ENCODE assay signal across 8 cellular contexts in genomic region chr9:86281577-86282076, GRCh38. TPM values are rescaled to one million over a fixed set of nuclear protein-coding genes. Genes with fewer than 3 reads are reported as not detected.
DNase-seq lines count a peak whose midpoint lies in the region; ATAC-seq, FAIRE-seq and TF ChIP-seq lines count a peak whose summit lies in the region.

No MANE protein-coding gene starts in this region.

- peak overlapping the region; percentile 91 for H3K14ac ChIP-seq in IMR-90 (replicated peaks; ENCODE audit: low read depth, low read length)

- CTCF ChIA-PET in IMR-90 (lab: Yijun Ruan, JAX) (interaction anchor here (2.2 kb wide), 1 partner anchor 79 kb away, joined by 5 read pairs; no protein-coding TSS in a partner anchor), HepG2 (lab: Yijun Ruan, JAX; ENCODE audit: low intra/inter-chr PET ratio, low total read pairs) (no interaction called here)

- H3K23ac ChIP-seq in IMR-90 (ENCODE audit: low read depth, low read length), result peak overlapping the region; percentile 95

- ATAC-seq in GM21423 (IDR thresholded peaks at IDR 0.05; ENCODE audit: unreplicated experiment) (peak; percentile 7), IMR-90 (ENCODE audit: low read depth) (no peak), HepG2 (peak; percentile 65)

- H4K5ac ChIP-seq in IMR-90 (ENCODE audit: low read depth, low read length), result peak overlapping the region; percentile 85

- H3K9me3 ChIP-seq in IMR-90 (ENCODE audit: control insufficient read depth, insufficient read depth, low read length) (no peaks in the 10 kb centered on the region), astrocyte (ENCODE audit: insufficient read depth, low read depth, low read length) (no peaks in the 10 kb centered on the region), HepG2 (ENCODE audit: low read length) (no peaks in the 10 kb centered on the region), tibial artery (no peaks in the 10 kb centered on the region)

- POLR2A ChIA-PET in IMR-90 (lab: Charles Lee; ENCODE audit: unreplicated experiment), result interaction anchor here (0.6 kb wide), 1 partner anchor 303 kb away, joined by 3 read pairs; no protein-coding TSS in a partner anchor
- POLR2A ChIA-PET in HepG2 (lab: Yijun Ruan, JAX), result interaction anchor here (0.7 to 2.1 kb wide), 5 partner anchors 17 to 1332 kb away, joined by 3 to 15 read pairs (median 4); no protein-coding TSS in a partner anchor

- TF ChIP-seq RAD21 in IMR-90 (IDR thresholded peaks at IDR 0.05; ENCODE audit: low read length), result no peak
- TF ChIP-seq RAD21 in HepG2 (CRISPR knock-in tag; IDR thresholded peaks at IDR 0.05), result peak; percentile 11; the same call in 1 of the 2 replicates

- WGBS in IMR-90 (ENCODE audit: extremely low coverage in 2 of 2, insufficient read length in 1 of 2), 2 experiments, result 0% methylated on average over 10 of the region's 31 CpGs; no CpG with 5 or more reads in 1 of the 2 experiments
- WGBS in HepG2 (ENCODE audit: low lambda C conversion rate), result 0% methylated on average over 3 of the region's 31 CpGs

- H2BK120ac ChIP-seq in IMR-90 (ENCODE audit: low read depth, low read length), result peak overlapping the region; percentile 70; the same call in 1 of the 2 replicates

- peaks cover 4% of the 10 kb centered on the region for H3K4me1 ChIP-seq in IMR-90 (ENCODE audit: control insufficient read depth, insufficient read depth, low read length)
- H3K4me1 ChIP-seq in astrocyte (ENCODE audit: insufficient read depth, low read length), result peaks cover 12% of the 10 kb centered on the region
- H3K4me1 ChIP-seq in HepG2 (ENCODE audit: insufficient read depth, low read length), result peaks cover 39% of the 10 kb centered on the region
- H3K4me1 ChIP-seq in tibial artery, result peaks cover 0 to 36% (median 23%) of the 10 kb centered on the region in 4 donors

- no peaks in the 10 kb centered on the region for H3K27me3 ChIP-seq in IMR-90 (ENCODE audit: control insufficient read depth, insufficient read depth, low read length)
- H3K27me3 ChIP-seq in astrocyte (ENCODE audit: insufficient read depth, low read length), result no peaks in the 10 kb centered on the region
- no peaks in the 10 kb centered on the region for H3K27me3 ChIP-seq in HepG2 (ENCODE audit: control insufficient read depth in 1 of 2, insufficient read depth in 2 of 2, low read length in 2 of 2)
- H3K27me3 ChIP-seq in tibial artery, result no peaks in the 10 kb centered on the region

- peak overlapping the region; percentile 95 for H2AK9ac ChIP-seq in IMR-90 (replicated peaks; ENCODE audit: low read depth, low read length, poor library complexity)

- no peaks in the 10 kb centered on the region for H3K9me3 Mint-ChIP-seq in astrocyte (ENCODE audit: unreplicated experiment)

- peak overlapping the region; percentile 83 for H2AK5ac ChIP-seq in IMR-90 (ENCODE audit: low read depth, low read length)

- H2AFZ ChIP-seq in IMR-90 (replicated peaks; ENCODE audit: low read length, poor library complexity), result peak overlapping the region; percentile 98
- peak overlapping the region; percentile 86 for H2AFZ ChIP-seq in astrocyte (ENCODE audit: low read depth, low read length)
- H2AFZ ChIP-seq in HepG2 (ENCODE audit: low read length), result no peak overlapping the region

- H4K20me1 ChIP-seq in IMR-90 (ENCODE audit: insufficient read depth, low read length), result peaks cover 15% of the 10 kb centered on the region
- peaks cover 28% of the 10 kb centered on the region for H4K20me1 ChIP-seq in astrocyte (ENCODE audit: insufficient read depth, low read length)
- peaks cover 17% of the 10 kb centered on the region for H4K20me1 ChIP-seq in HepG2 (ENCODE audit: insufficient read depth, low read length)

- peaks cover 11% of the 10 kb centered on the region for H3K4me1 Mint-ChIP-seq in astrocyte (ENCODE audit: low read depth, unreplicated experiment)

- peak overlapping the region; percentile 98 for H3K4me2 ChIP-seq in IMR-90 (ENCODE audit: low read depth, low read length)
- peak overlapping the region; percentile 89 for H3K4me2 ChIP-seq in astrocyte (ENCODE audit: low read length)
- peak overlapping the region; percentile 79 for H3K4me2 ChIP-seq in HepG2 (ENCODE audit: low read depth, low read length)

- FAIRE-seq in astrocyte (lab: Jason Lieb, UNC) (no peak), HepG2 (lab: Jason Lieb, UNC) (no peak)

- peak; percentile 77 for DNase-seq in ELF-1 (ENCODE audit: low read depth, low spot score)
- no peak for DNase-seq in IMR-90
- DNase-seq in astrocyte (ENCODE audit: low read depth), result no peak
- peak; percentile 72 for DNase-seq in HepG2 (ENCODE audit: low spot score)
- no peak for DNase-seq in tibial artery
- DNase-seq in GM19240 (ENCODE audit: insufficient read length, low spot score), result no peak
- DNase-seq in KBM-7, result no peak

- dilution Hi-C loops in IMR-90 (cut with HindIII; ENCODE audit: low sequenced_read_pairs, unreplicated experiment), result no loop called here

- H3K79me2 ChIP-seq in astrocyte (ENCODE audit: insufficient read depth, low read length) (peaks cover 53% of the 10 kb centered on the region), HepG2 (ENCODE audit: insufficient read depth, low read length) (peaks cover 48% of the 10 kb centered on the region)

- peak overlapping the region; percentile 85 for H3K4ac ChIP-seq in IMR-90 (ENCODE audit: low read depth, low read length)

- H3K27ac Mint-ChIP-seq in astrocyte (ENCODE audit: unreplicated experiment), result peak overlapping the region; percentile 94

- peaks cover 25 to 33% of the 10 kb centered on the region in 2 experiments for H3K79me1 ChIP-seq in IMR-90 (ENCODE audit: low read depth in 1 of 2, low read length in 2 of 2)

- TF ChIP-seq CTCF in IMR-90 (conservative IDR thresholded peaks at IDR 0.05; ENCODE audit: low read depth, low read length) (no peak), astrocyte (IDR thresholded peaks at IDR 0.05; ENCODE audit: insufficient read depth, low read depth, low read length) (no peak), HepG2 (CRISPR knock-in tag; IDR thresholded peaks at IDR 0.05) (no peak; the same call in 1 of the 2 replicates), tibial artery (IDR thresholded peaks at IDR 0.05) (no peak)

- H3K36me3 ChIP-seq in IMR-90 (ENCODE audit: control insufficient read depth, insufficient read depth, low read length) (no peaks in the 10 kb centered on the region; the same call in none of the 2 replicates), astrocyte (ENCODE audit: insufficient read depth, low read length) (peaks cover 7% of the 10 kb centered on the region), HepG2 (replicated peaks in 1 of 2; ENCODE audit: control insufficient read depth in 1 of 2, insufficient read depth in 2 of 2, low read length in 2 of 2) (peaks cover 2 to 7% of the 10 kb centered on the region in 2 experiments; a peak in 1 of 5 replicates), tibial artery (no peaks in the 10 kb centered on the region)

- H3K56ac ChIP-seq in IMR-90 (ENCODE audit: extremely low read depth, insufficient read depth, low read length), result peak overlapping the region; percentile 92

- no TSS peak for BruUV-seq in IMR-90 (replicated peaks; lab: Mats Ljungman, UMichigan)
- no TSS peak for BruUV-seq in HepG2 (replicated peaks; lab: Mats Ljungman, UMichigan)

- H4K8ac ChIP-seq in IMR-90 (ENCODE audit: low read depth in 2 of 2, low read length in 2 of 2), result peak overlapping the region; percentile 43 to 85

- in situ Hi-C loops in IMR-90 (cut with MboI; ENCODE audit: low sequenced_read_pairs), result no loop called here
- in situ Hi-C loops in HepG2 (cut with HindIII; ENCODE audit: extremely low pct_ligation_motif_present, low pct_unique_long_range_greater_than_20kb), result loop anchor here (10.0 kb wide), 1 partner anchor 337 kb away; the partner anchor contains the start of gene NAA35
- in situ Hi-C loops in KBM-7 (cut with MboI; ENCODE audit: low pct_unique_long_range_greater_than_20kb, low sequenced_read_pairs), result no loop called here

- H3K4me3 ChIP-seq in IMR-90 (ENCODE audit: insufficient read depth, low read depth, low read length) (peak overlapping the region; percentile 92), astrocyte (ENCODE audit: insufficient read depth, low read depth, low read length) (peak overlapping the region; percentile 90), HepG2 (replicated peaks in 1 of 3; ENCODE audit: insufficient read depth in 1 of 3, low read depth in 2 of 3, low read length in 3 of 3) (peak overlapping the region; percentile 69 to 93 (median 86)), tibial artery (peak overlapping the region; percentile 81 to 85)

- TF ChIP-seq POLR2A in IMR-90 (IDR thresholded peaks at IDR 0.05; ENCODE audit: low read depth, low read length), result no peak
- no peak; a peak in 1 of 4 replicates for TF ChIP-seq POLR2A in HepG2 (IDR thresholded peaks at IDR 0.05; ENCODE audit: insufficient read depth in 1 of 2, low read depth in 2 of 2, low read length in 2 of 2)

- no peaks in the 10 kb centered on the region for H3K27me3 Mint-ChIP-seq in astrocyte (ENCODE audit: low read depth, unreplicated experiment)

- H3K27ac ChIP-seq in IMR-90 (ENCODE audit: insufficient read depth, low read length) (peak overlapping the region; percentile 88), astrocyte (ENCODE audit: low read depth, low read length) (peak overlapping the region; percentile 95), HepG2 (ENCODE audit: extremely low read length, insufficient read depth, low read length) (peak overlapping the region; percentile 97), tibial artery (peak overlapping the region; percentile 95 to 96)

- no peaks in the 10 kb centered on the region for H3K36me3 Mint-ChIP-seq in astrocyte (ENCODE audit: low read depth, unreplicated experiment)

- intact Hi-C loops in IMR-90 (cut with micrococcal nuclease) (loop anchor here (5.0 kb wide), 2 partner anchors 126 to 339 kb away; partner anchors contain the start of gene NAA35), HepG2 (cut with micrococcal nuclease; ENCODE audit: unreplicated experiment) (loop anchor here (5.0 to 10.0 kb wide), 2 partner anchors 123 to 189 kb away; no protein-coding TSS in a partner anchor), tibial artery (cut with DNase I; ENCODE audit: low total_unique reads) (loop anchor here (5.0 to 10.0 kb wide), 2 partner anchors 71 to 337 kb away; partner anchors contain the start of genes NAA35 and TUT7)

- H2BK15ac ChIP-seq in IMR-90 (ENCODE audit: low read depth, low read length), result 0 out of 3 replicates have a peak overlapping the region, but pooled peaks have one; percentile 78

- no peak for TF ChIP-seq EP300 in HepG2 (IDR thresholded peaks at IDR 0.05; ENCODE audit: low read depth in 2 of 2, low read length in 2 of 2)
- no peak for TF ChIP-seq EP300 in HepG2 (CRISPR knock-in tag; IDR thresholded peaks at IDR 0.05; ENCODE audit: borderline replicate concordance)

- H3K9me1 ChIP-seq in IMR-90 (ENCODE audit: insufficient read depth, low read length), result peaks cover 10% of the 10 kb centered on the region

- H2BK5ac ChIP-seq in IMR-90 (ENCODE audit: low read depth, low read length, poor library complexity, severe bottlenecking), result peak overlapping the region; percentile 87

- peak overlapping the region; percentile 78 for H4K91ac ChIP-seq in IMR-90 (ENCODE audit: insufficient read depth, low read depth, low read length)

- H2BK20ac ChIP-seq in IMR-90 (ENCODE audit: low read depth, low read length), result no peak overlapping the region

- H3K18ac ChIP-seq in IMR-90 (ENCODE audit: low read depth, low read length), result peak overlapping the region; percentile 76

- peak overlapping the region; percentile 96 for H3K9ac ChIP-seq in IMR-90 (ENCODE audit: low read depth, low read length)
- peak overlapping the region; percentile 97 for H3K9ac ChIP-seq in astrocyte (ENCODE audit: low read length)
- peak overlapping the region; percentile 94 for H3K9ac ChIP-seq in HepG2 (ENCODE audit: insufficient read depth, low read depth, low read length)

- peak overlapping the region; percentile 94 for H3K4me3 Mint-ChIP-seq in astrocyte (ENCODE audit: unreplicated experiment)

RNA-seq across cellular contexts. Expression of gene ISCA1, which starts 0.7 kb away (rescaled TPM):
- total RNA-seq in IMR-90 (2012; rRNA removed) (14.7 and 26.4 TPM in 2 replicates), astrocyte (30.2 and 30.6 TPM in 2 replicates), HepG2 (2016; rRNA removed; fragmentation: Illumina TruSeq; extraction: Trizol) (40.9 and 55.0 TPM in 2 replicates)
- polyA plus RNA-seq in IMR-90 (2012; rRNA removed) (14.0 and 15.1 TPM in 2 replicates), HepG2 (2011; rRNA removed) (22.0 and 29.2 TPM in 2 replicates)
- 3.7 and 4.1 TPM in 2 replicates for polyA plus RNA-seq in IMR-90 (2012; cell fraction: cytosol; rRNA removed)
- polyA plus RNA-seq in IMR-90 (2012; cell fraction: nucleus; rRNA removed; ENCODE audit: low replicate concordance), result 2.8 and 14.3 TPM in 2 replicates
- 52.3 and 55.7 TPM in 2 replicates for total RNA-seq in HepG2 (2016; cell fraction: cytosol; rRNA removed; fragmentation: Illumina TruSeq; extraction: Trizol; ENCODE audit: low read depth)
- 43.2 and 52.1 TPM in 2 replicates for total RNA-seq in HepG2 (2016; cell fraction: insoluble cytoplasmic fraction; rRNA removed; fragmentation: Illumina TruSeq; extraction: Trizol)
- 86.1 and 93.3 TPM in 2 replicates for total RNA-seq in HepG2 (2016; cell fraction: membrane; rRNA removed; fragmentation: Illumina TruSeq; extraction: Trizol)
- total RNA-seq in HepG2 (2016; cell fraction: nucleus; rRNA removed; fragmentation: Illumina TruSeq; extraction: Trizol), result 25.0 and 26.1 TPM in 2 replicates
- 12.4 and 20.1 TPM in 2 replicates for polyA plus RNA-seq in HepG2 (2011; cell fraction: cytosol; rRNA removed)
- 8.6 and 10.7 TPM in 2 replicates for polyA plus RNA-seq in HepG2 (2011; cell fraction: nucleus; rRNA removed)
- 27.7 and 28.7 TPM in 2 replicates for polyA plus RNA-seq in HepG2 (2012)
- 66.1 and 75.8 TPM in 2 replicates for polyA plus RNA-seq in HepG2 (2016; cell fraction: cytosol; fragmentation: Illumina TruSeq; extraction: Trizol; ENCODE audit: low read depth)
- polyA plus RNA-seq in HepG2 (2016; cell fraction: insoluble cytoplasmic fraction; fragmentation: Illumina TruSeq; extraction: Trizol; ENCODE audit: low read depth), result 58.6 and 61.4 TPM in 2 replicates
- 84.0 and 89.1 TPM in 2 replicates for polyA plus RNA-seq in HepG2 (2016; cell fraction: membrane; fragmentation: Illumina TruSeq; extraction: Trizol; ENCODE audit: low read depth)
- 40.7 and 42.0 TPM in 2 replicates for polyA plus RNA-seq in HepG2 (2016; cell fraction: nucleus; fragmentation: Illumina TruSeq; extraction: Trizol; ENCODE audit: insufficient read depth, low read depth)
- 16.4 and 27.7 TPM in 2 replicates for polyA minus RNA-seq in HepG2 (2011; rRNA and poly(A)+ RNA removed; ENCODE audit: low replicate concordance)
- polyA minus RNA-seq in HepG2 (2011; cell fraction: cytosol; rRNA and poly(A)+ RNA removed), result 9.5 and 10.6 TPM in 2 replicates
- polyA minus RNA-seq in HepG2 (2011; cell fraction: nucleus; rRNA and poly(A)+ RNA removed), result 28.2 and 32.8 TPM in 2 replicates

RNA-seq across cellular contexts. Expression of gene C9orf153, which starts 22.2 kb away (rescaled TPM):
- total RNA-seq in IMR-90 (2012; rRNA removed) (not detected in 2 replicates), astrocyte (not detected in 2 replicates), HepG2 (2016; rRNA removed; fragmentation: Illumina TruSeq; extraction: Trizol) (0.44 TPM in 1 of 2 replicates, not detected in the other)
- polyA plus RNA-seq in IMR-90 (2012; rRNA removed) (not detected in 2 replicates), HepG2 (2011; rRNA removed) (0.17 and 0.25 TPM in 2 replicates)
- polyA plus RNA-seq in IMR-90 (2012; cell fraction: cytosol; rRNA removed), result not detected in 2 replicates
- 0.07 TPM in 1 of 2 replicates, not detected in the other for polyA plus RNA-seq in IMR-90 (2012; cell fraction: nucleus; rRNA removed; ENCODE audit: low replicate concordance)
- 0.26 and 0.91 TPM in 2 replicates for total RNA-seq in HepG2 (2016; cell fraction: cytosol; rRNA removed; fragmentation: Illumina TruSeq; extraction: Trizol; ENCODE audit: low read depth)
- total RNA-seq in HepG2 (2016; cell fraction: insoluble cytoplasmic fraction; rRNA removed; fragmentation: Illumina TruSeq; extraction: Trizol), result 0.24 and 0.28 TPM in 2 replicates
- 0.22 and 2.2 TPM in 2 replicates for total RNA-seq in HepG2 (2016; cell fraction: membrane; rRNA removed; fragmentation: Illumina TruSeq; extraction: Trizol)
- 0.28 and 0.53 TPM in 2 replicates for total RNA-seq in HepG2 (2016; cell fraction: nucleus; rRNA removed; fragmentation: Illumina TruSeq; extraction: Trizol)
- polyA plus RNA-seq in HepG2 (2011; cell fraction: cytosol; rRNA removed), result 0.03 and 0.05 TPM in 2 replicates
- polyA plus RNA-seq in HepG2 (2011; cell fraction: nucleus; rRNA removed), result 0.34 and 0.38 TPM in 2 replicates
- 0.24 and 0.85 TPM in 2 replicates for polyA plus RNA-seq in HepG2 (2012)
- polyA plus RNA-seq in HepG2 (2016; cell fraction: cytosol; fragmentation: Illumina TruSeq; extraction: Trizol; ENCODE audit: low read depth), result 0.10 and 0.20 TPM in 2 replicates
- polyA plus RNA-seq in HepG2 (2016; cell fraction: insoluble cytoplasmic fraction; fragmentation: Illumina TruSeq; extraction: Trizol; ENCODE audit: low read depth), result 0.29 TPM in 1 of 2 replicates, not detected in the other
- 0.64 TPM in 1 of 2 replicates, not detected in the other for polyA plus RNA-seq in HepG2 (2016; cell fraction: membrane; fragmentation: Illumina TruSeq; extraction: Trizol; ENCODE audit: low read depth)
- 0.27 and 1.5 TPM in 2 replicates for polyA plus RNA-seq in HepG2 (2016; cell fraction: nucleus; fragmentation: Illumina TruSeq; extraction: Trizol; ENCODE audit: insufficient read depth, low read depth)
- 1.5 and 5.4 TPM in 2 replicates for polyA minus RNA-seq in HepG2 (2011; rRNA and poly(A)+ RNA removed; ENCODE audit: low replicate concordance)
- polyA minus RNA-seq in HepG2 (2011; cell fraction: cytosol; rRNA and poly(A)+ RNA removed), result not detected in 2 replicates
- polyA minus RNA-seq in HepG2 (2011; cell fraction: nucleus; rRNA and poly(A)+ RNA removed), result 2.0 and 3.2 TPM in 2 replicates

Comparison
In these comparisons a context has a peak if more than half of its experiments do, and no peak if none do; other contexts are left out.
1. DNase-seq: peak in ELF-1 (single experiment) and HepG2 (single experiment); none in IMR-90 (single experiment), astrocyte (single experiment), tibial artery (0 of 2), GM19240 (single experiment) and KBM-7 (single experiment).
2. Peak in every context shown above with its lines, with median percentiles within 50 percentile points of each other: H3K27ac ChIP-seq, H3K4me2 ChIP-seq, H3K4me3 ChIP-seq and H3K9ac ChIP-seq.